In genomic region chr7:49166441-49166840, GRCh38 we compare ENCODE assay signal across 10 cellular contexts.
DNase-seq lines count a peak whose midpoint lies in the region; ATAC-seq, FAIRE-seq and TF ChIP-seq lines count a peak whose summit lies in the region.
"Had no signal": no experiment of that assay in that cellular context is flagged by ENCODE, and none has a peak within 500 bp of the region (broad histone marks: within the 10 kb centered on the region; RNA-seq: fewer than 3 reads in every experiment).

No MANE protein-coding gene starts in this region.

- no peak for FAIRE-seq in urothelium cell line (lab: Jason Lieb, UNC)

- no peaks in the 10 kb centered on the region for H3K36me3 ChIP-seq in mammary epithelial cell (ENCODE audit: insufficient read depth, low read length)
- H3K36me3 ChIP-seq: BE2C had no signal

- no peak overlapping the region for H3K27ac Mint-ChIP-seq in activated CD4-positive, alpha-beta memory T cell treated with anti-CD3 and anti-CD28 coated beads, Interleukin-2, amount 10 ng/mL, durations not matched to agents 7 days and 5 days

- no peaks in the 10 kb centered on the region for H4K20me1 ChIP-seq in mammary epithelial cell (ENCODE audit: insufficient read depth, low read length)

- peaks cover 5% of the 10 kb centered on the region for H3K9me3 Mint-ChIP-seq in activated CD4-positive, alpha-beta memory T cell treated with anti-CD3 and anti-CD28 coated beads, Interleukin-2, amount 10 ng/mL, durations not matched to agents 7 days and 5 days

- no peak overlapping the region for H3K4me2 ChIP-seq in mammary epithelial cell (ENCODE audit: insufficient read depth, low read depth, low read length)

- in situ Hi-C loops in mammary epithelial cell (cut with MboI; ENCODE audit: low sequenced_read_pairs in 2 of 2): no loop called here

- no peak overlapping the region for H3K4me3 Mint-ChIP-seq in activated CD4-positive, alpha-beta memory T cell treated with anti-CD3 and anti-CD28 coated beads, Interleukin-2, amount 10 ng/mL, durations not matched to agents 7 days and 5 days

- no peaks in the 10 kb centered on the region for H3K9me3 ChIP-seq in mammary epithelial cell (replicated peaks; ENCODE audit: insufficient read depth, low read length)
- H3K9me3 ChIP-seq: BE2C had no signal

- ATAC-seq in GM18505 (IDR thresholded peaks at IDR 0.05; ENCODE audit: unreplicated experiment): no peak

- no peak overlapping the region for H2AFZ ChIP-seq in mammary epithelial cell (ENCODE audit: low read depth, low read length)

- no peak overlapping the region for H3K4me3 ChIP-seq in mammary epithelial cell (replicated peaks in 1 of 3; ENCODE audit: insufficient read depth in 1 of 3, low read depth in 2 of 3, low read length in 3 of 3)

- TF ChIP-seq CTCF in mammary epithelial cell (conservative IDR thresholded peaks at IDR 0.05 in 1 of 2, IDR thresholded peaks at IDR 0.05 in 1 of 2; ENCODE audit: extremely low read depth in 1 of 2, insufficient read depth in 1 of 2, low read depth in 1 of 2, low read length in 2 of 2): peak; percentile 3 to 34

- H3K9ac ChIP-seq in mammary epithelial cell (ENCODE audit: insufficient read depth, low read length): no peak overlapping the region

- H3K4me1 Mint-ChIP-seq in activated CD4-positive, alpha-beta memory T cell treated with anti-CD3 and anti-CD28 coated beads, Interleukin-2, amount 10 ng/mL, durations not matched to agents 7 days and 5 days: no peaks in the 10 kb centered on the region

- POLR2A ChIA-PET in activated CD4-positive, alpha-beta memory T cell treated with anti-CD3 and anti-CD28 coated beads, Interleukin-2, amount 10 ng/mL, durations not matched to agents 7 days and 5 days (lab: Charles Lee): no interaction called here

- WGBS in mammary epithelial cell (ENCODE audit: low coverage, missing lambda C conversion rate): no CpG with 5 or more reads among the region's 1 CpG

- BruUV-seq in mammary epithelial cell (replicated peaks; lab: Mats Ljungman, UMichigan): no TSS peak

- H3K36me3 Mint-ChIP-seq in activated CD4-positive, alpha-beta memory T cell treated with anti-CD3 and anti-CD28 coated beads, Interleukin-2, amount 10 ng/mL, durations not matched to agents 7 days and 5 days (ENCODE audit: low read depth): no peaks in the 10 kb centered on the region

- dilution Hi-C loops in mammary epithelial cell (cut with HindIII; ENCODE audit: low sequenced_read_pairs): no loop called here

- H3K4me1 ChIP-seq in mammary epithelial cell (ENCODE audit: insufficient read depth, low read length): no peaks in the 10 kb centered on the region
- H3K4me1 ChIP-seq: BE2C had no signal

- TF ChIP-seq POLR2A in GM18505 (IDR thresholded peaks at IDR 0.05; ENCODE audit: borderline replicate concordance, extremely low read depth, insufficient read depth, insufficient read length): no peak

- no peaks in the 10 kb centered on the region for H3K27me3 Mint-ChIP-seq in activated CD4-positive, alpha-beta memory T cell treated with anti-CD3 and anti-CD28 coated beads, Interleukin-2, amount 10 ng/mL, durations not matched to agents 7 days and 5 days

- no peaks in the 10 kb centered on the region for H3K27me3 ChIP-seq in mammary epithelial cell (ENCODE audit: insufficient read depth, low read length)
- H3K27me3 ChIP-seq: BE2C had no signal

- DNase-seq in SIG-M5 treated with dmso at 0.1 percent for 504 hours (lab: John Stamatoyannopoulos, UW; ENCODE audit: unreplicated experiment): peak; percentile 1
- no peak for DNase-seq in SIG-M5 (lab: John Stamatoyannopoulos, UW)
- peak; percentile 21 for DNase-seq in NCI-H82 treated with DMSO at 0.1 percent for 48 hours (lab: John Stamatoyannopoulos, UW; ENCODE audit: unreplicated experiment)
- no peak for DNase-seq in mammary epithelial cell
- DNase-seq in urothelium cell line (ENCODE audit: low spot score): peak; percentile 14
- DNase-seq in 8988T: no peak
- no peak for DNase-seq in activated CD4-positive, alpha-beta memory T cell treated with anti-CD3 and anti-CD28 coated beads, Interleukin-2, amount 10 ng/mL, durations not matched to agents 7 days and 5 days
- DNase-seq: amniotic stem cell, BE2C had no signal

- no peaks in the 10 kb centered on the region for H3K79me2 ChIP-seq in mammary epithelial cell (ENCODE audit: insufficient read depth, low read length)

- H3K27ac ChIP-seq in mammary epithelial cell (ENCODE audit: insufficient read depth, low read depth, low read length): no peak overlapping the region

- intact Hi-C loops in mammary epithelial cell (cut with micrococcal nuclease): loop anchor here (1.0 to 5.0 kb wide), 3 partner anchors 166 to 999 kb away; no protein-coding TSS in a partner anchor

- CTCF ChIA-PET in mammary epithelial cell (lab: Charles Lee; ENCODE audit: low non-redundant PET): no interaction called here
- CTCF ChIA-PET in activated CD4-positive, alpha-beta memory T cell treated with anti-CD3 and anti-CD28 coated beads, Interleukin-2, amount 10 ng/mL, durations not matched to agents 7 days and 5 days (lab: Charles Lee): no interaction called here

Comparison
In these comparisons a context has a peak if more than half of its experiments do, and no peak if none do; other contexts are left out.
1. DNase-seq: peak in SIG-M5 treated with dmso at 0.1 percent for 504 hours (single experiment), NCI-H82 treated with DMSO at 0.1 percent for 48 hours (single experiment) and urothelium cell line (single experiment); none in SIG-M5 (single experiment), mammary epithelial cell (single experiment), 8988T (single experiment) and activated CD4-positive, alpha-beta memory T cell treated with anti-CD3 and anti-CD28 coated beads, Interleukin-2, amount 10 ng/mL, durations not matched to agents 7 days and 5 days (single experiment).